8 cellular contexts compared by ENCODE assay signal in the genomic region with DNA sequence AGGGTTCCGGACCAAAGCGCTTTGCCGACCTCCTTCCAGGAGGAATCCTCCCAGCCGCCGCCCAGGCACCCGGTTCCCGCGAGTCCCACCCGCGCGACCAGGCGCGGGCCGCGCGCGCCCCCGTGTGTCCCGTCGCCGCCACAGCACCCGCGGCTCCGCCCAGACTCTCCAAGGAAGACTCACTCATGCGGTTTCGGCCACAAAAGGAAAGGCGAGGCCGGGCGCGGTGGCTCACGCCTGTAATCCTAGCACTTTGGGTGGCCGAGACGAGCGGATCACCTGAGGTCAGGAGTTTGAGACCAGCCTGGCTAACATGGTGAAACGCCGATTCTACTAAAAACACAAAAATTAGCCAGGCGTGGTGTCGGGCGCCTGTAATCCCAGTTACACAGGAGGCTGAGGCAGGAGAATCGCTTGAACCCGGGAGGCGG. TPM values are rescaled to one million over a fixed set of nuclear protein-coding genes. Genes with fewer than 3 reads are reported as not detected.
DNase-seq lines count a peak whose midpoint lies in the region; ATAC-seq and TF ChIP-seq lines count a peak whose summit lies in the region.

No MANE protein-coding gene starts in this region.

- peak overlapping the region; percentile 61 for H3K27ac Mint-ChIP-seq in Calu3 (ENCODE audit: unreplicated experiment)
- H3K27ac Mint-ChIP-seq in activated CD8-positive, alpha-beta T cell treated with anti-CD3 and anti-CD28 coated beads for 36 hours, result no peak overlapping the region
- no peak overlapping the region for H3K27ac Mint-ChIP-seq in effector memory CD8-positive, alpha-beta T cell

- H3K4me1 Mint-ChIP-seq in Calu3 (ENCODE audit: low read depth, unreplicated experiment), result peaks cover 26% of the 10 kb centered on the region
- peaks cover 9% of the 10 kb centered on the region for H3K4me1 Mint-ChIP-seq in activated CD8-positive, alpha-beta T cell treated with anti-CD3 and anti-CD28 coated beads for 36 hours (ENCODE audit: low read depth)
- peaks cover 11 to 15% of the 10 kb centered on the region in 2 donors for H3K4me1 Mint-ChIP-seq in effector memory CD8-positive, alpha-beta T cell (ENCODE audit: low read depth in 2 of 2)

- TF ChIP-seq CTCF in Calu3 (IDR thresholded peaks at IDR 0.05; ENCODE audit: unreplicated experiment), result peak; percentile 97
- peak; percentile 97 for TF ChIP-seq CTCF in activated CD8-positive, alpha-beta T cell treated with anti-CD3 and anti-CD28 coated beads for 36 hours (IDR thresholded peaks at IDR 0.05)

- H3K4me3 Mint-ChIP-seq in Calu3 (ENCODE audit: low read depth, unreplicated experiment), result peak overlapping the region; percentile 67
- H3K4me3 Mint-ChIP-seq in activated CD8-positive, alpha-beta T cell treated with anti-CD3 and anti-CD28 coated beads for 36 hours, result peak overlapping the region; percentile 27
- H3K4me3 Mint-ChIP-seq in effector memory CD8-positive, alpha-beta T cell, result peak overlapping the region; percentile 31 to 55

- no peaks in the 10 kb centered on the region for H3K27me3 Mint-ChIP-seq in Calu3 (ENCODE audit: unreplicated experiment)
- H3K27me3 Mint-ChIP-seq in activated CD8-positive, alpha-beta T cell treated with anti-CD3 and anti-CD28 coated beads for 36 hours, result no peaks in the 10 kb centered on the region
- peaks cover 5 to 15% of the 10 kb centered on the region in 2 donors for H3K27me3 Mint-ChIP-seq in effector memory CD8-positive, alpha-beta T cell

- H3K9me3 Mint-ChIP-seq in Calu3 (ENCODE audit: low read depth, unreplicated experiment), result no peaks in the 10 kb centered on the region
- no peaks in the 10 kb centered on the region for H3K9me3 Mint-ChIP-seq in activated CD8-positive, alpha-beta T cell treated with anti-CD3 and anti-CD28 coated beads for 36 hours
- no peaks in the 10 kb centered on the region for H3K9me3 Mint-ChIP-seq in effector memory CD8-positive, alpha-beta T cell

- intact Hi-C loops in Calu3 (cut with micrococcal nuclease; ENCODE audit: unreplicated experiment), result no loop called here
- intact Hi-C loops in activated CD8-positive, alpha-beta T cell treated with anti-CD3 and anti-CD28 coated beads for 36 hours (cut with micrococcal nuclease), result no loop called here

- H3K36me3 Mint-ChIP-seq in Calu3 (ENCODE audit: insufficient read depth, unreplicated experiment), result peaks cover 37% of the 10 kb centered on the region
- H3K36me3 Mint-ChIP-seq in activated CD8-positive, alpha-beta T cell treated with anti-CD3 and anti-CD28 coated beads for 36 hours (ENCODE audit: low read depth), result peaks cover 4% of the 10 kb centered on the region
- H3K36me3 Mint-ChIP-seq in effector memory CD8-positive, alpha-beta T cell (ENCODE audit: insufficient read depth), result peaks cover 4% of the 10 kb centered on the region

- POLR2A ChIA-PET in activated CD8-positive, alpha-beta T cell treated with anti-CD3 and anti-CD28 coated beads for 36 hours (lab: Charles Lee), result no interaction called here

- no TSS peak for BruUV-seq in Calu3 (replicated peaks; lab: Mats Ljungman, UMichigan)

- CTCF ChIA-PET in Calu3 (lab: Charles Lee), result interaction anchor here (0.6 to 2.1 kb wide), 2 partner anchors 14 to 409 kb away, joined by 3 to 10 read pairs; no protein-coding TSS in a partner anchor
- CTCF ChIA-PET in activated CD8-positive, alpha-beta T cell treated with anti-CD3 and anti-CD28 coated beads for 36 hours (lab: Charles Lee), result interaction anchor here (1.0 to 2.6 kb wide), 9 partner anchors 14 to 58 kb away, joined by 3 to 14 read pairs (median 7); a partner anchor contains a TSS

- ATAC-seq in HG02642 (IDR thresholded peaks at IDR 0.05; ENCODE audit: poor library complexity, unreplicated experiment) (peak; percentile 36), HG02852 (IDR thresholded peaks at IDR 0.05; ENCODE audit: unreplicated experiment) (no peak)
- peak; percentile 62 for ATAC-seq in activated CD8-positive, alpha-beta T cell treated with anti-CD3 and anti-CD28 coated beads for 36 hours
- peak; percentile 47 for ATAC-seq in effector memory CD8-positive, alpha-beta T cell (replicated peaks)

- DNase-seq in Calu3 (peak; percentile 89), NCI-H82 (lab: John Stamatoyannopoulos, UW) (peak; percentile 84), midbrain (lab: John Stamatoyannopoulos, UW) (peak; percentile 61)
- DNase-seq in activated CD8-positive, alpha-beta T cell treated with anti-CD3 and anti-CD28 coated beads for 36 hours, result peak; percentile 82
- peak; percentile 36 to 43 (median 41) for DNase-seq in effector memory CD8-positive, alpha-beta T cell
- peak; percentile 60 for DNase-seq in stimulated activated CD8-positive, alpha-beta memory T cell treated with anti-CD3 and anti-CD28 coated beads, Interleukin-4, amount 100 ng/mL, for 24 hours (ENCODE audit: low read depth)

RNA-seq across cellular contexts. Expression of a gene that starts 3.5 kb away (rescaled TPM):
- total RNA-seq in Calu3 (2022), result 91.2 and 107 TPM in 2 replicates
- 100 to 1,000 TPM; 121 to 123 TPM for total RNA-seq in activated CD8-positive, alpha-beta T cell treated with anti-CD3 and anti-CD28 coated beads for 36 hours

RNA-seq across cellular contexts. Expression of a gene that starts 14.6 kb away (rescaled TPM):
- total RNA-seq in Calu3 (2022), result 51.0 and 56.0 TPM in 2 replicates
- total RNA-seq in activated CD8-positive, alpha-beta T cell treated with anti-CD3 and anti-CD28 coated beads for 36 hours, result 10 to 100 TPM; 29.4 to 30.4 TPM

RNA-seq across cellular contexts. Expression of a gene that starts 19.6 kb away (rescaled TPM):
- total RNA-seq in Calu3 (2022), result 0.51 TPM in 1 of 2 replicates, not detected in the other
- total RNA-seq in activated CD8-positive, alpha-beta T cell treated with anti-CD3 and anti-CD28 coated beads for 36 hours, result under 1 TPM in 1 of 2 experiments, not detected in 1; 0.22 TPM

RNA-seq across cellular contexts. Expression of a gene that starts 29.0 kb away (rescaled TPM):
- total RNA-seq in Calu3 (2022), result 13.5 and 17.8 TPM in 2 replicates
- total RNA-seq in activated CD8-positive, alpha-beta T cell treated with anti-CD3 and anti-CD28 coated beads for 36 hours, result not detected

RNA-seq across cellular contexts. Expression of a gene that starts 34.3 kb away (rescaled TPM):
- total RNA-seq in Calu3 (2022), result 1.2 and 2.1 TPM in 2 replicates
- not detected for total RNA-seq in activated CD8-positive, alpha-beta T cell treated with anti-CD3 and anti-CD28 coated beads for 36 hours
